ENCODE assay signal across 12 cellular contexts in genomic region chr15:101194246-101195138, GRCh38. TPM values are rescaled to one million over a fixed set of nuclear protein-coding genes. Genes with fewer than 3 reads are reported as not detected.
DNase-seq lines count a peak whose midpoint lies in the region; ATAC-seq and TF ChIP-seq lines count a peak whose summit lies in the region.
"Had no signal": no experiment of that assay in that cellular context is flagged by ENCODE, and none has a peak within 500 bp of the region (broad histone marks: within the 10 kb centered on the region; RNA-seq: fewer than 3 reads in every experiment).

No MANE protein-coding gene starts in this region.

- peak overlapping the region; percentile 45 for H3K4me3 Mint-ChIP-seq in activated CD8-positive, alpha-beta T cell treated with anti-CD3 and anti-CD28 coated beads for 36 hours

- 75 to 76% methylated on average over 10 of the region's 10 CpGs for WGBS in tibial nerve, 2 donors

- H3K27me3 Mint-ChIP-seq in activated CD8-positive, alpha-beta T cell treated with anti-CD3 and anti-CD28 coated beads for 36 hours: no peaks in the 10 kb centered on the region

- H3K4me1 Mint-ChIP-seq in activated CD8-positive, alpha-beta T cell treated with anti-CD3 and anti-CD28 coated beads for 36 hours (ENCODE audit: low read depth): peaks cover 92% of the 10 kb centered on the region

- peaks cover 44% of the 10 kb centered on the region for H3K4me1 ChIP-seq in cardiac muscle cell (ENCODE audit: low read depth)
- peaks cover 60% of the 10 kb centered on the region for H3K4me1 ChIP-seq in lower lobe of right lung
- peaks cover 0 to 80% (median 25%) of the 10 kb centered on the region in 4 donors for H3K4me1 ChIP-seq in tibial nerve
- H3K4me1 ChIP-seq in mucosa of descending colon (ENCODE audit: low read depth): peaks cover 9% of the 10 kb centered on the region

- no peak for TF ChIP-seq EP300 in tibial nerve (IDR thresholded peaks at IDR 0.05)

- CTCF ChIA-PET in activated CD8-positive, alpha-beta T cell treated with anti-CD3 and anti-CD28 coated beads for 36 hours (lab: Charles Lee): interaction anchor here (1.3 to 2.1 kb wide), 7 partner anchors 10 to 179 kb away, joined by 3 to 13 read pairs (median 5); no protein-coding TSS in a partner anchor

- POLR2A ChIA-PET in activated CD8-positive, alpha-beta T cell treated with anti-CD3 and anti-CD28 coated beads for 36 hours (lab: Charles Lee): interaction anchor here (0.6 to 2.3 kb wide), 5 partner anchors 10 to 109 kb away, joined by 3 to 13 read pairs (median 3); no protein-coding TSS in a partner anchor

- intact Hi-C loops in left cardiac atrium (cut with DNase I) (no loop called here), lower lobe of right lung (cut with DNase I) (no loop called here), mucosa of descending colon (cut with DNase I, micrococcal nuclease) (no loop called here)
- intact Hi-C loops in activated CD8-positive, alpha-beta T cell treated with anti-CD3 and anti-CD28 coated beads for 36 hours (cut with micrococcal nuclease): loop anchor here (5.0 kb wide), 1 partner anchor 102 kb away; no protein-coding TSS in a partner anchor

- H3K27ac ChIP-seq in cardiac muscle cell: peak overlapping the region; percentile 17
- H3K27ac ChIP-seq in lower lobe of right lung: peak overlapping the region; percentile 65
- H3K27ac ChIP-seq in tibial nerve: peak overlapping the region in 3 of 4 donors; percentile 23 to 80 (median 64)
- H3K27ac ChIP-seq: pancreas, WERI-Rb-1 had no signal

- no peak for TF ChIP-seq CTCF in cardiac muscle cell (IDR thresholded peaks at IDR 0.05; ENCODE audit: low read depth, low read length)
- TF ChIP-seq CTCF in activated CD8-positive, alpha-beta T cell treated with anti-CD3 and anti-CD28 coated beads for 36 hours (IDR thresholded peaks at IDR 0.05): no peak
- no peak for TF ChIP-seq CTCF in lower lobe of right lung (IDR thresholded peaks at IDR 0.05)
- no peak for TF ChIP-seq CTCF in tibial nerve (IDR thresholded peaks at IDR 0.05)
- no peak for TF ChIP-seq CTCF in mucosa of descending colon (IDR thresholded peaks at IDR 0.05)

- ATAC-seq in left cardiac atrium: no peak
- ATAC-seq in activated CD8-positive, alpha-beta T cell treated with anti-CD3 and anti-CD28 coated beads for 36 hours: peak; percentile 38
- peak in 1 of 2 donors; percentile 25 for ATAC-seq in lower lobe of right lung
- no peak for ATAC-seq in HG03439 (IDR thresholded peaks at IDR 0.05; ENCODE audit: unreplicated experiment)
- ATAC-seq in mucosa of descending colon: no peak
- ATAC-seq: Panc1 had no signal

- H3K27ac Mint-ChIP-seq in activated CD8-positive, alpha-beta T cell treated with anti-CD3 and anti-CD28 coated beads for 36 hours: peak overlapping the region; percentile 75

- H3K27me3 ChIP-seq in cardiac muscle cell (no peaks in the 10 kb centered on the region), lower lobe of right lung (ENCODE audit: low read depth) (no peaks in the 10 kb centered on the region), tibial nerve (no peaks in the 10 kb centered on the region)
- H3K27me3 ChIP-seq: pancreas had no signal

- H3K9me3 ChIP-seq in cardiac muscle cell (ENCODE audit: low read depth): no peaks in the 10 kb centered on the region
- no peaks in the 10 kb centered on the region for H3K9me3 ChIP-seq in lower lobe of right lung
- no peaks in the 10 kb centered on the region for H3K9me3 ChIP-seq in tibial nerve
- no peaks in the 10 kb centered on the region for H3K9me3 ChIP-seq in mucosa of descending colon
- H3K9me3 ChIP-seq: pancreas had no signal

- H3K36me3 Mint-ChIP-seq in activated CD8-positive, alpha-beta T cell treated with anti-CD3 and anti-CD28 coated beads for 36 hours (ENCODE audit: low read depth): peaks cover 44% of the 10 kb centered on the region

- DNase-seq in cardiac muscle cell (ENCODE audit: low read depth in 1 of 2, low spot score in 1 of 2) (peak in 1 of 2 donors; percentile 34), left cardiac atrium (no peak), lower lobe of right lung (no peak), tibial nerve (ENCODE audit: low spot score in 2 of 2) (no peak), mucosa of descending colon (no peak), DMS53 (lab: John Stamatoyannopoulos, UW) (no peak)
- peak; percentile 45 for DNase-seq in activated CD8-positive, alpha-beta T cell treated with anti-CD3 and anti-CD28 coated beads for 36 hours
- DNase-seq: NCI-H2081, pancreas, WERI-Rb-1 had no signal

- no peak overlapping the region for H3K4me3 ChIP-seq in cardiac muscle cell
- peak overlapping the region; percentile 20 for H3K4me3 ChIP-seq in lower lobe of right lung
- no peak overlapping the region for H3K4me3 ChIP-seq in tibial nerve
- no peak overlapping the region for H3K4me3 ChIP-seq in mucosa of descending colon
- H3K4me3 ChIP-seq: pancreas had no signal

- H3K9me3 Mint-ChIP-seq in activated CD8-positive, alpha-beta T cell treated with anti-CD3 and anti-CD28 coated beads for 36 hours: no peaks in the 10 kb centered on the region

- H3K36me3 ChIP-seq in cardiac muscle cell (no peaks in the 10 kb centered on the region), lower lobe of right lung (no peaks in the 10 kb centered on the region), tibial nerve (no peaks in the 10 kb centered on the region), mucosa of descending colon (ENCODE audit: low read depth) (no peaks in the 10 kb centered on the region)
- H3K36me3 ChIP-seq: pancreas, WERI-Rb-1 had no signal

- no peak for TF ChIP-seq POLR2A in tibial nerve (IDR thresholded peaks at IDR 0.05)

RNA-seq across cellular contexts. Expression of gene CHSY1, which starts 57.4 kb away (rescaled TPM):
- total RNA-seq in cardiac muscle cell (28.0 and 30.3 TPM in 2 replicates), left cardiac atrium (10 to 100 TPM; 18.8 to 42.0 TPM), lower lobe of right lung (25.6 TPM), tibial nerve (10 to 100 TPM; 22.0 to 29.7 (median 24.6) TPM), mucosa of descending colon (10 to 100 TPM in 2 of 3 donors, 1 to 10 TPM in 1; 7.7 to 15.5 (median 12.6) TPM)
- polyA plus RNA-seq in cardiac muscle cell: 33.4 and 36.0 TPM in 2 replicates
- 10 to 100 TPM; 57.9 to 58.3 TPM for total RNA-seq in activated CD8-positive, alpha-beta T cell treated with anti-CD3 and anti-CD28 coated beads for 36 hours
